In the genomic region with DNA sequence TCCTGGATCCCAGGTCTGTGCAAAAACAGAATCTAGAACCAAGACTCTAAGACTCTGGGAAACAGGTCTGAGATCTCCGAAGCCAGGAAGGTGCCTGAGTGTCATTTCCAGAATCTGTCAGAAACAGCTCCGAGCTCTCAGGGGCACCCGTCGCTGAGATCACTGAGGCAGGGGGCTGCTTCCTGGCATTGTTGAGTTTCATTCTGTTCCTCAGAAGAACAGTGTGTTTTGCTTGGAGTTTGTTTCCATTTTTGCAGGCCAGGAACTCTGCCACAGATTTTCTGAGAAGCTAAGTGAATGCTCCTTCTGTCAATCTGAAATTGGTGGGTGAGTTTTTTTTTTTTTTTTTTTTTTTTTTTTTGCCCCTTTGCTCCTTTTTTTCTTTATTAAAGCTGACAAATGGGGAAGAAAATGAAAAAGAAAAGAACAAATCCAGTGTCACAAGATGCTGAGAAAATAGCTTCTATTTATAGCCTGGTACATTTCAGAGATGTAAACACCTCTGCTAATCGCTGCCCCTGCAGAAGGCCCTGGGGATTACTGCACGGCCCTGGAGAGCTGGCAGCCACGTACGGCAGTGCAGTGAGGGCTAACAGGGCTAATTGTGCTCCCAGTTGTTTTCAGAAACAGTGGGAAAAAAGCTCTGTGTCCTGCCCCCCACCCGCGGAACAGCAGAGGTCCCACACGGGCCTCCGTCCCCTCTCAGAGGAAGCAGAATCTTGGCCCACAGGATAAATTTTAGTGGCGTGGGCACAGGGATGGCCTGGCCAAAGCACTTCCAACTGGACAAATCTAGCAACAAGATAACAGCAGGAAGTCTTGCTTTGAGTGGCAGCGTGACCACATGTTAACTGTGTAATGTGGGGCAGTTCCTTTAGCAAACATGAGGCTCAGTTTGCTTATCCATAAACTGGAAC, we compare ENCODE assay signal across 10 cellular contexts.
DNase-seq lines count a peak whose midpoint lies in the region; ATAC-seq and TF ChIP-seq lines count a peak whose summit lies in the region.
"Had no signal": no experiment of that assay in that cellular context is flagged by ENCODE, and none has a peak within 500 bp of the region (broad histone marks: within the 10 kb centered on the region; RNA-seq: fewer than 3 reads in every experiment).

No MANE protein-coding gene starts in this region.

- TF ChIP-seq POLR2A in prostate gland (IDR thresholded peaks at IDR 0.05), result no peak

- H3K27ac ChIP-seq in fibroblast of lung (ENCODE audit: insufficient read depth, low read length) (no peak overlapping the region), prostate gland (peak overlapping the region; percentile 51 to 61)
- H3K27ac ChIP-seq: neutrophil had no signal

- H3K9me3 ChIP-seq in fibroblast of lung (ENCODE audit: control insufficient read depth, insufficient read depth, low read depth, low read length), result no peaks in the 10 kb centered on the region
- H3K9me3 ChIP-seq in prostate gland, result no peaks in the 10 kb centered on the region
- H3K9me3 ChIP-seq: neutrophil had no signal

- H3K9ac ChIP-seq in fibroblast of lung (ENCODE audit: insufficient read depth, low read length), result no peak overlapping the region

- H3K36me3 ChIP-seq in fibroblast of lung (ENCODE audit: control insufficient read depth, insufficient read depth, low read length) (no peaks in the 10 kb centered on the region), prostate gland (no peaks in the 10 kb centered on the region)
- H3K36me3 ChIP-seq: neutrophil had no signal

- intact Hi-C loops in prostate gland (cut with DNase I), result loop anchor here (10.0 kb wide), 2 partner anchors 89 to 239 kb away; partner anchors contain the start of gene IRS2

- no peaks in the 10 kb centered on the region for H3K79me2 ChIP-seq in fibroblast of lung (ENCODE audit: control insufficient read depth, insufficient read depth, low read length)

- TF ChIP-seq CTCF in fibroblast of lung (conservative IDR thresholded peaks at IDR 0.05 in 1 of 2, IDR thresholded peaks at IDR 0.05 in 1 of 2; ENCODE audit: low read depth in 1 of 2, low read length in 2 of 2) (no peak), prostate gland (IDR thresholded peaks at IDR 0.05) (no peak)

- H3K4me1 ChIP-seq in fibroblast of lung (ENCODE audit: control insufficient read depth, extremely low read depth, insufficient read depth, low read length), result no peaks in the 10 kb centered on the region
- H3K4me1 ChIP-seq in prostate gland (replicated peaks), result no peaks in the 10 kb centered on the region

- DNase-seq in NCI-H526 treated with DMSO at 0.1 percent for 48 hours (lab: John Stamatoyannopoulos, UW) (peak; percentile 32), fibroblast of lung (ENCODE audit: low read depth in 2 of 2) (peak in 1 of 2 donors; percentile 83), prostate gland (ENCODE audit: low spot score) (no peak), 8988T (no peak), HPDE6-E6E7 (ENCODE audit: extremely low spot score) (no peak), GM19238 (ENCODE audit: insufficient read length, low spot score) (no peak)
- no peak for DNase-seq in stimulated activated CD4-positive, alpha-beta T cell treated with anti-CD3 and anti-CD28 coated beads, Interleukin-4, amount 100 ng/mL, for 1 hour
- DNase-seq: amniotic stem cell had no signal

- peak; percentile 50 for ATAC-seq in GM19043 (IDR thresholded peaks at IDR 0.05; ENCODE audit: low read depth, unreplicated experiment)

- H4K20me1 ChIP-seq in fibroblast of lung (ENCODE audit: control insufficient read depth, extremely low read depth, insufficient read depth, low read length), result no peaks in the 10 kb centered on the region

- no peak overlapping the region for H3K4me3 ChIP-seq in fibroblast of lung (replicated peaks in 1 of 4; ENCODE audit: control extremely low read depth in 1 of 4, insufficient read depth in 1 of 4, low read depth in 3 of 4, low read length in 4 of 4)
- H3K4me3 ChIP-seq in prostate gland, result no peak overlapping the region

- WGBS in prostate gland, result 31% methylated on average over 14 of the region's 14 CpGs

- no peaks in the 10 kb centered on the region for H3K27me3 ChIP-seq in fibroblast of lung (ENCODE audit: control insufficient read depth, insufficient read depth, low read length)
- H3K27me3 ChIP-seq in prostate gland (replicated peaks; ENCODE audit: insufficient read depth), result no peaks in the 10 kb centered on the region
- H3K27me3 ChIP-seq: neutrophil had no signal

- H2AFZ ChIP-seq in fibroblast of lung (ENCODE audit: low read length), result peak overlapping the region; percentile 34

- H3K4me2 ChIP-seq in fibroblast of lung (ENCODE audit: extremely low read depth, insufficient read depth, low read length), result no peak overlapping the region
